In genomic region chr6:81708306-81708705, GRCh38 we compare ENCODE assay signal across 20 cellular contexts. TPM values are rescaled to one million over a fixed set of nuclear protein-coding genes. Genes with fewer than 3 reads are reported as not detected.
DNase-seq lines count a peak whose midpoint lies in the region; ATAC-seq lines count a peak whose summit lies in the region.
"Had no signal": no experiment of that assay in that cellular context is flagged by ENCODE, and none has a peak within 500 bp of the region (broad histone marks: within the 10 kb centered on the region; RNA-seq: fewer than 3 reads in every experiment).

No MANE protein-coding gene starts in this region.

- intact Hi-C loops in Right ventricle myocardium superior (cut with DNase I), result no loop called here
- intact Hi-C loops in right cardiac atrium (cut with DNase I), result no loop called here

- no peak overlapping the region for H3K27ac ChIP-seq in right cardiac atrium (ENCODE audit: low read length)
- H3K27ac ChIP-seq: KMS-11, upper lobe of right lung had no signal

- H3K4me1 ChIP-seq in right cardiac atrium (ENCODE audit: control insufficient read depth, insufficient read depth, low read length), result no peaks in the 10 kb centered on the region
- H3K4me1 ChIP-seq: upper lobe of right lung had no signal

- 52% methylated on average over 4 of the region's 4 CpGs for WGBS in right cardiac atrium

- no peaks in the 10 kb centered on the region for H3K9me3 ChIP-seq in right cardiac atrium (ENCODE audit: control insufficient read depth, low read length)
- H3K9me3 ChIP-seq: mucosa of descending colon, upper lobe of right lung had no signal

- H3K4me3 ChIP-seq in right cardiac atrium (ENCODE audit: low read length), result no peak overlapping the region
- H3K4me3 ChIP-seq: mucosa of descending colon, upper lobe of right lung had no signal

- DNase-seq in Right ventricle myocardium superior (no peak), right cardiac atrium (no peak), SK-N-DZ (ENCODE audit: low spot score) (peak; percentile 4), foreskin melanocyte (peak; percentile 44), retina (peak; percentile 6), HK-2 (ENCODE audit: unreplicated experiment) (no peak)
- DNase-seq in stimulated activated CD4-positive, alpha-beta T cell treated with anti-CD3 and anti-CD28 coated beads, Interleukin-4, amount 100 ng/mL, for 24 hours, result no peak
- DNase-seq: activated CD4-positive, alpha-beta T cell treated with anti-CD3 and anti-CD28 coated beads, Interleukin-2, amount 50 U/mL, for 1 hour; AML-193; CD4-positive, alpha-beta memory T cell; dermis blood vessel endothelial cell; DMS 273 treated with DMSO at 0.1 percent for 48 hours; GDM1; mucosa of descending colon; NCI-H510A; nephron progenitor cell; NK-92 treated with Interleukin-12 subunit alpha and Interleukin-12 subunit beta, amount 100 ng/mL, for 24 hours; upper lobe of right lung had no signal

- ATAC-seq in Right ventricle myocardium superior (ENCODE audit: poor library complexity) (peak; percentile 21), right cardiac atrium (no peak), HG03460 (IDR thresholded peaks at IDR 0.05; ENCODE audit: unreplicated experiment) (no peak)
- ATAC-seq: mucosa of descending colon, upper lobe of right lung had no signal

- H3K27me3 ChIP-seq in right cardiac atrium (ENCODE audit: control insufficient read depth, insufficient read depth), result no peaks in the 10 kb centered on the region
- H3K27me3 ChIP-seq: upper lobe of right lung had no signal

RNA-seq across cellular contexts. Expression of gene TENT5A, which starts 44.2 kb away (rescaled TPM):
- total RNA-seq in Right ventricle myocardium superior, result 53.5 TPM
- total RNA-seq in right cardiac atrium, result 10 to 100 TPM; 31.5 to 38.2 (median 35.5) TPM
- polyA plus RNA-seq in right cardiac atrium, result 14.6 TPM
- polyA plus RNA-seq in SK-N-DZ (2014; cell fraction: cytosol; rRNA removed), result 1.1 and 2.2 TPM in 2 replicates
- polyA plus RNA-seq in SK-N-DZ (2014; cell fraction: nucleus; rRNA removed), result 2.0 and 2.9 TPM in 2 replicates

Comparison
In these comparisons a context has a peak if more than half of its experiments do, and no peak if none do; other contexts are left out.
1. DNase-seq: peak in SK-N-DZ (single experiment), foreskin melanocyte (single experiment) and retina (single experiment); none in Right ventricle myocardium superior (single experiment), right cardiac atrium (0 of 3), stimulated activated CD4-positive, alpha-beta T cell treated with anti-CD3 and anti-CD28 coated beads, Interleukin-4, amount 100 ng/mL, for 24 hours (single experiment) and HK-2 (single experiment).